Comparison of ENCODE assay signal across 36 cellular contexts in genomic region chr20:53776858-53777257, GRCh38.
"Had no signal": no experiment of that assay in that cellular context is flagged by ENCODE, and none has a peak within 500 bp of the region (broad histone marks: within the 10 kb centered on the region; RNA-seq: fewer than 3 reads in every experiment).

No MANE protein-coding gene starts in this region.

- H3K27ac Mint-ChIP-seq: activated CD4-positive, alpha-beta memory T cell treated with anti-CD3 and anti-CD28 coated beads for 36 hours; activated CD4-positive, alpha-beta T cell treated with anti-CD3 and anti-CD28 coated beads for 36 hours; activated CD4-positive, alpha-beta T cell treated with anti-CD3 and anti-CD28 coated beads, Interleukin-2, amount 10 ng/mL, durations not matched to agents 24 days and 14 days; activated CD8-positive, alpha-beta memory T cell treated with anti-CD3 and anti-CD28 coated beads, Interleukin-2, amount 10 ng/mL, durations not matched to agents 7 days and 5 days; activated CD8-positive, alpha-beta T cell treated with anti-CD3 and anti-CD28 coated beads, Interleukin-2, amount 10 ng/mL, durations not matched to agents 7 days and 5 days; activated naive CD4-positive, alpha-beta T cell treated with anti-CD3 and anti-CD28 coated beads for 36 hours; activated naive CD4-positive, alpha-beta T cell treated with anti-CD3 and anti-CD28 coated beads, Interleukin-2, amount 50 U/mL, for 24 hours; activated naive CD8-positive, alpha-beta T cell treated with anti-CD3 and anti-CD28 coated beads for 36 hours; activated naive CD8-positive, alpha-beta T cell treated with anti-CD3 and anti-CD28 coated beads, Interleukin-2, amount 50 U/mL, for 24 hours; activated T-helper 1 cell treated with anti-CD3 and anti-CD28 coated beads, Interleukin-12 subunit alpha, Interleukin-12 subunit beta, Interleukin-2, Interleukin-4 antibody, amounts not matched to agents 30 ng/mL and 10 ng/mL and 1 ng/mL, durations not matched to agents 14 hours and 24 hours and 36 hours; activated T-helper 2 cell treated with anti-CD3 and anti-CD28 coated beads, Interferon-gamma antibody, Interleukin-2, Interleukin-4, amounts not matched to agents 10 μg/mL and 5 μg/mL and 100 μg/mL, durations not matched to agents 14 hours and 24 hours and 36 hours; endodermal cell; T-helper 17 cell; T-helper 2 cell treated with Interferon-gamma antibody and Interleukin-4, amounts not matched to agents 5 μg/mL and 100 μg/mL, for 36 hours had no signal

- H3K27me3 Mint-ChIP-seq: activated CD4-positive, alpha-beta memory T cell treated with anti-CD3 and anti-CD28 coated beads for 36 hours; activated CD4-positive, alpha-beta T cell treated with anti-CD3 and anti-CD28 coated beads for 36 hours; activated CD4-positive, alpha-beta T cell treated with anti-CD3 and anti-CD28 coated beads, Interleukin-2, amount 10 ng/mL, durations not matched to agents 24 days and 14 days; activated CD8-positive, alpha-beta memory T cell treated with anti-CD3 and anti-CD28 coated beads, Interleukin-2, amount 10 ng/mL, durations not matched to agents 7 days and 5 days; activated naive CD4-positive, alpha-beta T cell treated with anti-CD3 and anti-CD28 coated beads, Interleukin-2, amount 50 U/mL, for 24 hours; activated naive CD8-positive, alpha-beta T cell treated with anti-CD3 and anti-CD28 coated beads for 36 hours; activated naive CD8-positive, alpha-beta T cell treated with anti-CD3 and anti-CD28 coated beads, Interleukin-2, amount 50 U/mL, for 24 hours; T-helper 17 cell had no signal

- H3K27ac ChIP-seq: adrenal gland, cardiac muscle cell, colonic mucosa, heart left ventricle had no signal

- H3K4me3 Mint-ChIP-seq: activated CD4-positive, alpha-beta memory T cell treated with anti-CD3 and anti-CD28 coated beads for 36 hours; activated CD4-positive, alpha-beta T cell treated with anti-CD3 and anti-CD28 coated beads for 36 hours; activated CD4-positive, alpha-beta T cell treated with anti-CD3 and anti-CD28 coated beads, Interleukin-2, amount 10 ng/mL, durations not matched to agents 24 days and 14 days; activated CD8-positive, alpha-beta memory T cell treated with anti-CD3 and anti-CD28 coated beads, Interleukin-2, amount 10 ng/mL, durations not matched to agents 7 days and 5 days; activated CD8-positive, alpha-beta T cell treated with anti-CD3 and anti-CD28 coated beads, Interleukin-2, amount 10 ng/mL, durations not matched to agents 7 days and 5 days; activated naive CD4-positive, alpha-beta T cell treated with anti-CD3 and anti-CD28 coated beads for 36 hours; activated naive CD4-positive, alpha-beta T cell treated with anti-CD3 and anti-CD28 coated beads, Interleukin-2, amount 50 U/mL, for 24 hours; activated naive CD8-positive, alpha-beta T cell treated with anti-CD3 and anti-CD28 coated beads for 36 hours; activated naive CD8-positive, alpha-beta T cell treated with anti-CD3 and anti-CD28 coated beads, Interleukin-2, amount 50 U/mL, for 24 hours; activated T-helper 1 cell treated with anti-CD3 and anti-CD28 coated beads, Interleukin-12 subunit alpha, Interleukin-12 subunit beta, Interleukin-2, Interleukin-4 antibody, amounts not matched to agents 30 ng/mL and 10 ng/mL and 1 ng/mL, durations not matched to agents 14 hours and 24 hours and 36 hours; endodermal cell; T-helper 17 cell; T-helper 2 cell treated with Interferon-gamma antibody and Interleukin-4, amounts not matched to agents 5 μg/mL and 100 μg/mL, for 36 hours had no signal

- H3K36me3 Mint-ChIP-seq: activated CD4-positive, alpha-beta memory T cell treated with anti-CD3 and anti-CD28 coated beads for 36 hours; activated CD8-positive, alpha-beta memory T cell treated with anti-CD3 and anti-CD28 coated beads, Interleukin-2, amount 10 ng/mL, durations not matched to agents 7 days and 5 days; activated naive CD4-positive, alpha-beta T cell treated with anti-CD3 and anti-CD28 coated beads, Interleukin-2, amount 50 U/mL, for 24 hours; activated naive CD8-positive, alpha-beta T cell treated with anti-CD3 and anti-CD28 coated beads for 36 hours had no signal

- H3K4me1 ChIP-seq: adrenal gland, colonic mucosa had no signal

- ATAC-seq: activated CD4-positive, alpha-beta T cell treated with anti-CD3 and anti-CD28 coated beads for 36 hours; activated CD8-positive, alpha-beta memory T cell treated with anti-CD3 and anti-CD28 coated beads, Interleukin-2, amount 10 ng/mL, durations not matched to agents 7 days and 5 days; activated CD8-positive, alpha-beta T cell treated with anti-CD3 and anti-CD28 coated beads, Interleukin-2, amount 10 ng/mL, durations not matched to agents 7 days and 5 days; activated naive CD8-positive, alpha-beta T cell treated with anti-CD3 and anti-CD28 coated beads, Interleukin-2, amount 50 U/mL, for 24 hours; esophagus mucosa; heart left ventricle; T-helper 17 cell had no signal

- H3K9me3 ChIP-seq: adrenal gland, body of pancreas, colonic mucosa, heart left ventricle had no signal

- DNase-seq: activated CD4-positive, alpha-beta memory T cell treated with anti-CD3 and anti-CD28 coated beads for 36 hours; activated CD4-positive, alpha-beta T cell treated with anti-CD3 and anti-CD28 coated beads for 36 hours; activated CD4-positive, alpha-beta T cell treated with anti-CD3 and anti-CD28 coated beads, Interleukin-2, amount 10 ng/mL, durations not matched to agents 24 days and 14 days; activated CD4-positive, CD25-positive, alpha-beta regulatory T cell; activated CD4-positive, CD25-positive, alpha-beta regulatory T cell treated with anti-CD3 and anti-CD28 coated beads, Interleukin-2, amount 50 U/mL, for 72 hours; activated CD8-positive, alpha-beta memory T cell treated with anti-CD3 and anti-CD28 coated beads, Interleukin-2, amount 10 ng/mL, durations not matched to agents 7 days and 5 days; activated CD8-positive, alpha-beta memory T cell treated with anti-CD3 and anti-CD28 coated beads, Interleukin-2, amount 50 U/mL, for 4 hours; activated CD8-positive, alpha-beta T cell treated with anti-CD3 and anti-CD28 coated beads, Interleukin-2, amount 10 ng/mL, durations not matched to agents 7 days and 5 days; activated effector memory CD4-positive, alpha-beta T cell treated with anti-CD3 and anti-CD28 coated beads, Interleukin-2, amount 50 U/mL, for 16 hours; activated naive CD4-positive, alpha-beta T cell treated with anti-CD3 and anti-CD28 coated beads for 36 hours; activated naive CD8-positive, alpha-beta T cell treated with anti-CD3 and anti-CD28 coated beads for 36 hours; activated naive CD8-positive, alpha-beta T cell treated with anti-CD3 and anti-CD28 coated beads, Interleukin-2, amount 50 U/mL, for 24 hours; activated T-cell treated with anti-CD3 and anti-CD28 coated beads, Interleukin-2, amount 50 U/mL, for 1 hour; activated T-cell treated with anti-CD3 and anti-CD28 coated beads, Interleukin-2, amount 50 U/mL, for 48 hours; adrenal gland; amygdala; aorta; body of pancreas; central memory CD4-positive, alpha-beta T cell; cerebellar nuclear complex; colonic mucosa; effector memory CD4-positive, alpha-beta T cell; endodermal cell; foreskin fibroblast; glutamatergic neuron; heart left ventricle; T-helper 1 cell; T-helper 17 cell; T1000 had no signal

- H3K27me3 ChIP-seq: adrenal gland, body of pancreas, cardiac muscle cell, colonic mucosa, heart left ventricle had no signal

- H3K4me1 Mint-ChIP-seq: activated CD8-positive, alpha-beta memory T cell treated with anti-CD3 and anti-CD28 coated beads, Interleukin-2, amount 10 ng/mL, durations not matched to agents 7 days and 5 days; T-helper 17 cell had no signal

- H3K36me3 ChIP-seq: adrenal gland, cardiac muscle cell, colonic mucosa, heart left ventricle had no signal

- H3K9me3 Mint-ChIP-seq: activated CD4-positive, alpha-beta memory T cell treated with anti-CD3 and anti-CD28 coated beads for 36 hours; activated CD4-positive, alpha-beta T cell treated with anti-CD3 and anti-CD28 coated beads, Interleukin-2, amount 10 ng/mL, durations not matched to agents 24 days and 14 days; activated naive CD4-positive, alpha-beta T cell treated with anti-CD3 and anti-CD28 coated beads for 36 hours; activated naive CD4-positive, alpha-beta T cell treated with anti-CD3 and anti-CD28 coated beads, Interleukin-2, amount 50 U/mL, for 24 hours; activated naive CD8-positive, alpha-beta T cell treated with anti-CD3 and anti-CD28 coated beads for 36 hours; activated naive CD8-positive, alpha-beta T cell treated with anti-CD3 and anti-CD28 coated beads, Interleukin-2, amount 50 U/mL, for 24 hours; activated T-helper 1 cell treated with anti-CD3 and anti-CD28 coated beads, Interleukin-12 subunit alpha, Interleukin-12 subunit beta, Interleukin-2, Interleukin-4 antibody, amounts not matched to agents 30 ng/mL and 10 ng/mL and 1 ng/mL, durations not matched to agents 14 hours and 24 hours and 36 hours; activated T-helper 2 cell treated with anti-CD3 and anti-CD28 coated beads, Interferon-gamma antibody, Interleukin-2, Interleukin-4, amounts not matched to agents 10 μg/mL and 5 μg/mL and 100 μg/mL, durations not matched to agents 14 hours and 24 hours and 36 hours; endodermal cell; T-helper 2 cell treated with Interferon-gamma antibody and Interleukin-4, amounts not matched to agents 5 μg/mL and 100 μg/mL, for 36 hours had no signal

- H3K4me3 ChIP-seq: adrenal gland, body of pancreas, cardiac muscle cell, colonic mucosa, heart left ventricle had no signal

- FAIRE-seq: frontal cortex had no signal
